Comparison of ENCODE assay signal across 18 cellular contexts in the genomic region with DNA sequence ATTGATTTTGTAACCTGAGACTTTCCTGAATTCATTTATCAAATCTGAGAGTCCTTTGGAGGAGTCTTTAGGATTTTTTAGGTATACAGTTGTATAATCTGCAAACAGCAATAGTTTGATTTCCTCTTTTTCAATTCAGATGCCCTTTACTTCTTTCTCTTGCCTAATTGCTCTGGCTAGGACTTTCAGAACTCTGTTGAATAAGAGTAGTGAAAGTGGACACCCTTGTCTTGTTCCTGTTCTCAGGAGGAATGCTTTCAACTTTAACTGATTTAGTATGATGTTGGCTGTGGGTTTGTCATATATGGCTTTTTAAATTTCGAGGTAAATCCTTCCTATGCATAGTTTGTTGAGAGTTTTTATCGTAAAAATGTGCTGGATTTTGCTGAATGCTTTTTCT.
"Had no signal": no experiment of that assay in that cellular context is flagged by ENCODE, and none has a peak within 500 bp of the region (broad histone marks: within the 10 kb centered on the region; RNA-seq: fewer than 3 reads in every experiment).

No MANE protein-coding gene starts in this region.

- H3K27me3 ChIP-seq: body of pancreas, cardiac muscle cell, gastroesophageal sphincter, neutrophil, pancreas, transverse colon, uterus had no signal

- H3K4me1 ChIP-seq: body of pancreas, gastroesophageal sphincter, pancreas, transverse colon, uterus had no signal

- H3K9me3 ChIP-seq: body of pancreas, gastroesophageal sphincter, neutrophil, pancreas, transverse colon, uterus had no signal

- ATAC-seq: activated CD8-positive, alpha-beta T cell treated with anti-CD3 and anti-CD28 coated beads, Interleukin-2, amount 10 ng/mL, durations not matched to agents 7 days and 5 days; body of pancreas; gastroesophageal sphincter; pancreas; right cardiac atrium; stimulated activated effector memory CD8-positive, alpha-beta T cell treated with anti-CD3 and anti-CD28 coated beads, Interleukin-12 subunit alpha, Interleukin-12 subunit beta, amount 100 ng/mL, for 72 hours had no signal

- H3K4me3 ChIP-seq: body of pancreas, cardiac muscle cell, gastroesophageal sphincter, pancreas, transverse colon, uterus had no signal

- H3K27ac ChIP-seq: body of pancreas, cardiac muscle cell, epithelial cell of prostate, gastroesophageal sphincter, neutrophil, pancreas, transverse colon, uterus had no signal

- H3K36me3 ChIP-seq: cardiac muscle cell, gastroesophageal sphincter, neutrophil, pancreas, transverse colon, uterus had no signal

- DNase-seq: activated CD4-positive, alpha-beta T cell treated with anti-CD3 and anti-CD28 coated beads for 1 hour; activated CD4-positive, alpha-beta T cell treated with anti-CD3 and anti-CD28 coated beads, Interleukin-2, amount 50 U/mL, for 1 hour; activated CD8-positive, alpha-beta T cell treated with anti-CD3 and anti-CD28 coated beads, Interleukin-2, amount 10 ng/mL, durations not matched to agents 7 days and 5 days; activated gamma-delta T cell; anterior cingulate cortex; body of pancreas; head of caudate nucleus; hypothalamus; mesenchymal stem cell; pancreas; right cardiac atrium; transverse colon; uterus had no signal
